9 cellular contexts compared by ENCODE assay signal in genomic region chr11:110026823-110027626, GRCh38.
DNase-seq lines count a peak whose midpoint lies in the region; ATAC-seq lines count a peak whose summit lies in the region.
"Had no signal": no experiment of that assay in that cellular context is flagged by ENCODE, and none has a peak within 500 bp of the region (broad histone marks: within the 10 kb centered on the region; RNA-seq: fewer than 3 reads in every experiment).

No MANE protein-coding gene starts in this region.

- no peak overlapping the region for H3K27ac Mint-ChIP-seq in activated T-cell treated with anti-CD3 and anti-CD28 coated beads, Interleukin-2, amount 50 U/mL, for 24 hours

- in situ Hi-C loops in ACHN (cut with HindIII; ENCODE audit: low pct_ligation_motif_present, low pct_unique_long_range_greater_than_20kb, low sequenced_read_pairs): no loop called here

- H3K27me3 Mint-ChIP-seq in activated T-cell treated with anti-CD3 and anti-CD28 coated beads, Interleukin-2, amount 50 U/mL, for 24 hours: no peaks in the 10 kb centered on the region

- ATAC-seq in GM18868 (IDR thresholded peaks at IDR 0.05; ENCODE audit: unreplicated experiment): peak; percentile 83
- peak; percentile 81 for ATAC-seq in HG02763 (IDR thresholded peaks at IDR 0.05; ENCODE audit: unreplicated experiment)

- no peaks in the 10 kb centered on the region for H3K4me1 Mint-ChIP-seq in activated T-cell treated with anti-CD3 and anti-CD28 coated beads, Interleukin-2, amount 50 U/mL, for 24 hours (ENCODE audit: low read depth)

- H3K36me3 Mint-ChIP-seq in activated T-cell treated with anti-CD3 and anti-CD28 coated beads, Interleukin-2, amount 50 U/mL, for 24 hours (ENCODE audit: low read depth): no peaks in the 10 kb centered on the region

- peak; percentile 69 to 89 for DNase-seq in NOMO-1 (lab: John Stamatoyannopoulos, UW; ENCODE audit: unreplicated experiment in 2 of 2)
- peak; percentile 14 for DNase-seq in mucosa of gallbladder (ENCODE audit: low spot score)
- DNase-seq in activated T-cell treated with anti-CD3 and anti-CD28 coated beads, Interleukin-2, amount 50 U/mL, for 24 hours: no peak
- no peak for DNase-seq in ACHN
- DNase-seq in AG08396 (ENCODE audit: low spot score): no peak
- DNase-seq in NCI-H2227 treated with DMSO at 0.1 percent for 48 hours (lab: John Stamatoyannopoulos, UW): no peak
- DNase-seq: glutamatergic neuron had no signal

- H3K4me3 Mint-ChIP-seq in activated T-cell treated with anti-CD3 and anti-CD28 coated beads, Interleukin-2, amount 50 U/mL, for 24 hours: no peak overlapping the region

- H3K9me3 Mint-ChIP-seq in activated T-cell treated with anti-CD3 and anti-CD28 coated beads, Interleukin-2, amount 50 U/mL, for 24 hours: no peaks in the 10 kb centered on the region

Comparison
In these comparisons a context has a peak if more than half of its experiments do, and no peak if none do; other contexts are left out.
1. DNase-seq: peak in NOMO-1 (2 of 2) and mucosa of gallbladder (single experiment); none in activated T-cell treated with anti-CD3 and anti-CD28 coated beads, Interleukin-2, amount 50 U/mL, for 24 hours (single experiment), ACHN (single experiment), AG08396 (single experiment) and NCI-H2227 treated with DMSO at 0.1 percent for 48 hours (single experiment).